Comparison of ENCODE assay signal across 1 cellular context in the genomic region with DNA sequence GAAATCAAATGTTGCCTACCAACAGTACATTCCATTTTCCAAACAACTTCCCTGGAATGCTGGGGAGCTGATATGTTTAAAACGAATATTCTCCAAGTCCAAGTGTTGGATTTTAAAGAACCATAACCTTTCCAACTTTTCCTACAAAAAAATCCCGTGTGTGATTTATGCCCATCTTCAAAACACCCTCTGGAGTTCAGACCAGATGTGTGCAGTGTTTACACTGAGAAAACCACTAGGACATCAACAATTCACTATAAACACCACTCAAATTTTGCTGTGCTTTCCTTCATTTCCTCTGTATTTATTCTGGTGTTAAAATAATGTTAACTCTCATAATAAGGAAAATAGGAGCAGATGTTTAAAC.
TF ChIP-seq lines count a peak whose summit lies in the region.

No MANE protein-coding gene starts in this region.

TF ChIP-seq in GM12878, 131 proteins besides CTCF, POLR2A, EP300 and RAD21:
- TF ChIP-seq, protein P1, sequence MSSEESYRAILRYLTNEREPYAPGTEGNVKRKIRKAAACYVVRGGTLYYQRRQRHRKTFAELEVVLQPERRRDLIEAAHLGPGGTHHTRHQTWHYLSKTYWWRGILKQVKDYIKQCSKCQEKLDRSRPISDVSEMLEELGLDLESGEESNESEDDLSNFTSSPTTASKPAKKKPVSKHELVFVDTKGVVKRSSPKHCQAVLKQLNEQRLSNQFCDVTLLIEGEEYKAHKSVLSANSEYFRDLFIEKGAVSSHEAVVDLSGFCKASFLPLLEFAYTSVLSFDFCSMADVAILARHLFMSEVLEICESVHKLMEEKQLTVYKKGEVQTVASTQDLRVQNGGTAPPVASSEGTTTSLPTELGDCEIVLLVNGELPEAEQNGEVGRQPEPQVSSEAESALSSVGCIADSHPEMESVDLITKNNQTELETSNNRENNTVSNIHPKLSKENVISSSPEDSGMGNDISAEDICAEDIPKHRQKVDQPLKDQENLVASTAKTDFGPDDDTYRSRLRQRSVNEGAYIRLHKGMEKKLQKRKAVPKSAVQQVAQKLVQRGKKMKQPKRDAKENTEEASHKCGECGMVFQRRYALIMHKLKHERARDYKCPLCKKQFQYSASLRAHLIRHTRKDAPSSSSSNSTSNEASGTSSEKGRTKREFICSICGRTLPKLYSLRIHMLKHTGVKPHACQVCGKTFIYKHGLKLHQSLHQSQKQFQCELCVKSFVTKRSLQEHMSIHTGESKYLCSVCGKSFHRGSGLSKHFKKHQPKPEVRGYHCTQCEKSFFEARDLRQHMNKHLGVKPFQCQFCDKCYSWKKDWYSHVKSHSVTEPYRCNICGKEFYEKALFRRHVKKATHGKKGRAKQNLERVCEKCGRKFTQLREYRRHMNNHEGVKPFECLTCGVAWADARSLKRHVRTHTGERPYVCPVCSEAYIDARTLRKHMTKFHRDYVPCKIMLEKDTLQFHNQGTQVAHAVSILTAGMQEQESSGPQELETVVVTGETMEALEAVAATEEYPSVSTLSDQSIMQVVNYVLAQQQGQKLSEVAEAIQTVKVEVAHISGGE (CRISPR knock-in tag; IDR thresholded peaks at IDR 0.05): no peak
- TF ChIP-seq POLR2AphosphoS2 (IDR thresholded peaks at IDR 0.05; ENCODE audit: low read depth, low read length) (no peak), CREM (IDR thresholded peaks at IDR 0.05; ENCODE audit: low read depth) (no peak), SKIL (IDR thresholded peaks at IDR 0.05; ENCODE audit: low read depth, poor library complexity, severe bottlenecking) (peak; percentile 26), ZNF24 (IDR thresholded peaks at IDR 0.05) (0 out of 2 replicates have a peak, but pooled peaks have one; percentile 29), IKZF2 (IDR thresholded peaks at IDR 0.05) (0 out of 4 replicates have a peak, but pooled peaks of 1 of the 2 experiments have one; percentile 19), TBL1XR1 (IDR thresholded peaks at IDR 0.05; ENCODE audit: low read depth, low read length) (no peak)
TF ChIP-seq in GM12878: peak in this region for 3.
